In the genomic region with DNA sequence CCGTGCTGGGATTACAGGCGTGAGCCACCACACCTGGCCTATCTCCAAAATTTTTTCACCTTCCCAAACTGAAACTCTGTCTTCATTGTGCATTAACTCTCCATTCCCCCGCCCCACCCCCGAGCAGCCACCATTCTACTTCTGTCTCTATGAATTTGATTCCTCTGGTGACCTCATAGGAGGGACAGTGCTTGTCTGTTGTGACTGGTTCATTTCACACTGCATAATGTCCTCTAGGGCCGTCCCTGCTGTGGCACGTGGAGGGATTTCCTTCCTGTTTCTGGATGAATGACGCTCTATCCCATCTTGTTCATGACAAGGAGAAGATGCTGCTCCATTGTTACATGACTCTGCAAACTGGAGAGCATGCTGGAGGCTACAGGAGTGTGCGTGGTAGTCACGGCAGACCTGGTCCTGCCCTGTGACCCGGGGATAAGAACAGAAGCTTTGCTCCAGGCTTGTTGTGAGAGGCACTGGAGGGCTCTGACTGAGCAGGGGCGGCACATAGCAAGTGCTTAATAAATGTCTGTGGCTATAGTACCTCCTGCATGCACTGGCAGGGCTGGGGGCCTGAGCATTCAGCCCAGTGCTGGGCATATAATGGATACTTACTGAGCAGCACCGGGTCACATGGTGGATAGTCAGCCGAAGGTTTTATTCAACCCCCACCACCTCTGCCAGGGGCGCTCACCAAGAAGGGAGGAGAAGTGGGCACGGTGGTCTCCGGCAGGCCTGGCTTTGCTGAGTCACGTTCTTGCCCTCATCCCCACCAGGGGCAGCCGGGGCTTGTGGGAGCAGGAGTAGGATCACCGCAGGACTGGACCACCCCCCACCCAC, we compare ENCODE assay signal across 26 cellular contexts.
DNase-seq lines count a peak whose midpoint lies in the region; ATAC-seq, FAIRE-seq and TF ChIP-seq lines count a peak whose summit lies in the region.
"Had no signal": no experiment of that assay in that cellular context is flagged by ENCODE, and none has a peak within 500 bp of the region (broad histone marks: within the 10 kb centered on the region; RNA-seq: fewer than 3 reads in every experiment).

No MANE protein-coding gene starts in this region.

- ATAC-seq in HepG2: no peak
- no peak for ATAC-seq in foreskin keratinocyte
- no peak for ATAC-seq in HG02852 (IDR thresholded peaks at IDR 0.05; ENCODE audit: unreplicated experiment)
- ATAC-seq: activated CD8-positive, alpha-beta T cell treated with anti-CD3 and anti-CD28 coated beads, Interleukin-2, amount 10 ng/mL, durations not matched to agents 7 days and 5 days; activated naive CD8-positive, alpha-beta T cell treated with anti-CD3 and anti-CD28 coated beads, Interleukin-2, amount 50 U/mL, for 24 hours; mucosa of descending colon; natural killer cell treated with Interleukin-12 subunit alpha and Interleukin-12 subunit beta and Interleukin-15 and Interleukin-18, amount 100 ng/mL, for 72 hours; pancreas; right cardiac atrium; stimulated activated memory B cell treated with anti-CD40 and anti-IgM and Interleukin-4, amounts not matched to agents 10 μg/mL and 1 μg/mL and 100 μg/mL, for 72 hours had no signal

- H3K79me2 ChIP-seq in GM23248 (ENCODE audit: insufficient read depth) (no peaks in the 10 kb centered on the region), HepG2 (ENCODE audit: insufficient read depth, low read length) (no peaks in the 10 kb centered on the region), smooth muscle cell (ENCODE audit: low read depth) (no peaks in the 10 kb centered on the region)

- DNase-seq in GM23248: no peak
- DNase-seq in SK-MEL-5 (ENCODE audit: low read depth, low spot score): peak; percentile 41
- DNase-seq in HepG2 (ENCODE audit: low spot score): no peak
- DNase-seq in smooth muscle cell (lab: John Stamatoyannopoulos, UW; ENCODE audit: unreplicated experiment): no peak
- no peak for DNase-seq in GM19240 (ENCODE audit: insufficient read length, low spot score)
- DNase-seq in foreskin keratinocyte: no peak
- DNase-seq in putamen (ENCODE audit: low spot score): no peak
- DNase-seq: activated CD8-positive, alpha-beta T cell treated with anti-CD3 and anti-CD28 coated beads, Interleukin-2, amount 10 ng/mL, durations not matched to agents 7 days and 5 days; activated gamma-delta T cell treated with Interleukin-2 at 50 U/mL for 16 hours; activated naive CD8-positive, alpha-beta T cell treated with anti-CD3 and anti-CD28 coated beads, Interleukin-2, amount 50 U/mL, for 24 hours; cerebellar nuclear complex; glutamatergic neuron; mucosa of descending colon; NCI-H1092 treated with DMSO at 0.1 percent for 48 hours; NCI-H187 treated with DMSO at 0.1 percent for 48 hours; NCI-H226; NCI-H82; pancreas; right cardiac atrium; stimulated activated CD4-positive, alpha-beta T cell treated with anti-CD3 and anti-CD28 coated beads, Interleukin-4, amount 100 ng/mL, for 4 hours had no signal

- intact Hi-C loops in HepG2 (cut with micrococcal nuclease; ENCODE audit: unreplicated experiment): no loop called here

- H3K36me3 ChIP-seq in GM23248 (ENCODE audit: low read depth) (no peaks in the 10 kb centered on the region), HepG2 (replicated peaks in 1 of 2; ENCODE audit: control insufficient read depth in 1 of 2, insufficient read depth in 2 of 2, low read length in 2 of 2) (no peaks in the 10 kb centered on the region), smooth muscle cell (ENCODE audit: low read depth) (no peaks in the 10 kb centered on the region)
- H3K36me3 ChIP-seq: pancreas had no signal

- TF ChIP-seq CTCF in HepG2 (CRISPR knock-in tag; IDR thresholded peaks at IDR 0.05) (no peak), smooth muscle cell (IDR thresholded peaks at IDR 0.05; ENCODE audit: borderline replicate concordance, insufficient read depth, poor library complexity, severe bottlenecking) (no peak), foreskin keratinocyte (conservative IDR thresholded peaks at IDR 0.05) (no peak)

- CTCF ChIA-PET in HepG2 (lab: Yijun Ruan, JAX; ENCODE audit: low intra/inter-chr PET ratio, low total read pairs): no interaction called here

- no peak for TF ChIP-seq RAD21 in HepG2 (CRISPR knock-in tag; IDR thresholded peaks at IDR 0.05)

- H3K9me2 ChIP-seq in GM23248 (ENCODE audit: insufficient read depth): no peaks in the 10 kb centered on the region

- BruUV-seq in HepG2 (replicated peaks; lab: Mats Ljungman, UMichigan): no TSS peak

- TF ChIP-seq EP300 in HepG2 (IDR thresholded peaks at IDR 0.05; ENCODE audit: low read depth in 2 of 2, low read length in 2 of 2) (no peak), HepG2 (CRISPR knock-in tag; IDR thresholded peaks at IDR 0.05; ENCODE audit: borderline replicate concordance) (no peak)

- no peak overlapping the region for H2AFZ ChIP-seq in GM23248
- no peak overlapping the region for H2AFZ ChIP-seq in HepG2 (ENCODE audit: low read length)
- H2AFZ ChIP-seq in smooth muscle cell (ENCODE audit: low read depth): no peak overlapping the region

- no peak overlapping the region for H3K4me2 ChIP-seq in GM23248 (ENCODE audit: unreplicated experiment)
- no peak overlapping the region for H3K4me2 ChIP-seq in HepG2 (ENCODE audit: low read depth, low read length)
- H3K4me2 ChIP-seq in smooth muscle cell: no peak overlapping the region

- no peak for FAIRE-seq in HepG2 (lab: Jason Lieb, UNC)
- FAIRE-seq: keratinocyte, pancreas, TTC549 had no signal

- no peaks in the 10 kb centered on the region for H3K9me3 ChIP-seq in GM23248 (ENCODE audit: low read depth)
- no peaks in the 10 kb centered on the region for H3K9me3 ChIP-seq in HepG2 (ENCODE audit: low read length)
- H3K9me3 ChIP-seq in smooth muscle cell (replicated peaks; ENCODE audit: low read depth): no peaks in the 10 kb centered on the region
- H3K9me3 ChIP-seq: mucosa of descending colon, pancreas had no signal

- TF ChIP-seq POLR2A in HepG2 (IDR thresholded peaks at IDR 0.05; ENCODE audit: insufficient read depth in 1 of 2, low read depth in 2 of 2, low read length in 2 of 2): no peak

- no peaks in the 10 kb centered on the region for H3K27me3 ChIP-seq in GM23248 (replicated peaks; ENCODE audit: insufficient read depth)
- peaks cover 4 to 43% of the 10 kb centered on the region in 2 experiments; a peak in 4 of 5 replicates for H3K27me3 ChIP-seq in HepG2 (ENCODE audit: control insufficient read depth in 1 of 2, insufficient read depth in 2 of 2, low read length in 2 of 2)
- H3K27me3 ChIP-seq in smooth muscle cell (ENCODE audit: low read depth): no peaks in the 10 kb centered on the region
- H3K27me3 ChIP-seq in foreskin keratinocyte: peaks cover 4% of the 10 kb centered on the region
- H3K27me3 ChIP-seq: pancreas had no signal

- H3K9ac ChIP-seq in GM23248 (peak overlapping the region; percentile 25), HepG2 (ENCODE audit: insufficient read depth, low read depth, low read length) (no peak overlapping the region), smooth muscle cell (ENCODE audit: low read depth) (no peak overlapping the region)

- POLR2A ChIA-PET in HepG2 (lab: Yijun Ruan, JAX): no interaction called here

- H3K27ac ChIP-seq in GM23248 (no peak overlapping the region), HepG2 (ENCODE audit: extremely low read length, insufficient read depth, low read length) (no peak overlapping the region), smooth muscle cell (ENCODE audit: low read depth) (peak overlapping the region; percentile 46), foreskin keratinocyte (no peak overlapping the region)
- H3K27ac ChIP-seq: epithelial cell of prostate, pancreas had no signal

- no peaks in the 10 kb centered on the region for H4K20me1 ChIP-seq in GM23248 (ENCODE audit: insufficient read depth)
- no peaks in the 10 kb centered on the region for H4K20me1 ChIP-seq in HepG2 (ENCODE audit: insufficient read depth, low read length)
- no peaks in the 10 kb centered on the region for H4K20me1 ChIP-seq in smooth muscle cell (ENCODE audit: low read depth)

- H3K4me1 ChIP-seq in GM23248 (ENCODE audit: insufficient read depth) (no peaks in the 10 kb centered on the region), HepG2 (ENCODE audit: insufficient read depth, low read length) (no peaks in the 10 kb centered on the region), smooth muscle cell (ENCODE audit: low read depth) (peaks cover 4% of the 10 kb centered on the region), foreskin keratinocyte (no peaks in the 10 kb centered on the region)
- H3K4me1 ChIP-seq: pancreas had no signal

- H3K4me3 ChIP-seq in GM23248: no peak overlapping the region
- H3K4me3 ChIP-seq in HepG2 (replicated peaks in 1 of 3; ENCODE audit: insufficient read depth in 1 of 3, low read depth in 2 of 3, low read length in 3 of 3): no peak overlapping the region
- H3K4me3 ChIP-seq in smooth muscle cell: no peak overlapping the region
- H3K4me3 ChIP-seq: mucosa of descending colon, pancreas had no signal

- 91% methylated on average over 19 of the region's 19 CpGs for WGBS in GM23248 (ENCODE audit: low coverage in 1 of 2, low lambda C conversion rate in 2 of 2, missing lambda C conversion rate in 2 of 2), 2 experiments
- 46% methylated on average over 8 of the region's 19 CpGs for WGBS in HepG2 (ENCODE audit: low lambda C conversion rate)
- WGBS in smooth muscle cell (ENCODE audit: low lambda C conversion rate): 62% methylated on average over 19 of the region's 19 CpGs

- in situ Hi-C loops in GM23248 (cut with MboI): no loop called here
- in situ Hi-C loops in SK-MEL-5 (cut with HindIII; ENCODE audit: low pct_unique_long_range_greater_than_20kb, low sequenced_read_pairs): no loop called here
- in situ Hi-C loops in HepG2 (cut with HindIII; ENCODE audit: extremely low pct_ligation_motif_present, low pct_unique_long_range_greater_than_20kb): no loop called here

- no peaks in the 10 kb centered on the region for H3F3A ChIP-seq in GM23248 (ENCODE audit: insufficient read depth)
- H3F3A ChIP-seq in smooth muscle cell (ENCODE audit: low read depth): no peaks in the 10 kb centered on the region

TF ChIP-seq in HepG2, 621 proteins besides CTCF, POLR2A, EP300 and RAD21:
- TF ChIP-seq, protein P1, sequence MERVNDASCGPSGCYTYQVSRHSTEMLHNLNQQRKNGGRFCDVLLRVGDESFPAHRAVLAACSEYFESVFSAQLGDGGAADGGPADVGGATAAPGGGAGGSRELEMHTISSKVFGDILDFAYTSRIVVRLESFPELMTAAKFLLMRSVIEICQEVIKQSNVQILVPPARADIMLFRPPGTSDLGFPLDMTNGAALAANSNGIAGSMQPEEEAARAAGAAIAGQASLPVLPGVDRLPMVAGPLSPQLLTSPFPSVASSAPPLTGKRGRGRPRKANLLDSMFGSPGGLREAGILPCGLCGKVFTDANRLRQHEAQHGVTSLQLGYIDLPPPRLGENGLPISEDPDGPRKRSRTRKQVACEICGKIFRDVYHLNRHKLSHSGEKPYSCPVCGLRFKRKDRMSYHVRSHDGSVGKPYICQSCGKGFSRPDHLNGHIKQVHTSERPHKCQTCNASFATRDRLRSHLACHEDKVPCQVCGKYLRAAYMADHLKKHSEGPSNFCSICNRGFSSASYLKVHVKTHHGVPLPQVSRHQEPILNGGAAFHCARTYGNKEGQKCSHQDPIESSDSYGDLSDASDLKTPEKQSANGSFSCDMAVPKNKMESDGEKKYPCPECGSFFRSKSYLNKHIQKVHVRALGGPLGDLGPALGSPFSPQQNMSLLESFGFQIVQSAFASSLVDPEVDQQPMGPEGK (CRISPR knock-in tag; IDR thresholded peaks at IDR 0.05): no peak
- TF ChIP-seq NFE2L2 (IDR thresholded peaks at IDR 0.05; ENCODE audit: low read length): 0 out of 2 replicates have a peak, but pooled peaks have one; percentile 15
